8 cellular contexts compared by ENCODE assay signal in genomic region chr12:121466800-121467637, GRCh38.
A peak's percentile ranks its signal among the peaks of the same experiment; 100 is the strongest.
DNase-seq lines count a peak whose midpoint lies in the region; ATAC-seq and TF ChIP-seq lines count a peak whose summit lies in the region.

No MANE protein-coding gene starts in this region.

- H3K4me1 ChIP-seq in mesenchymal stem cell (ENCODE audit: control insufficient read depth, insufficient read depth, low read depth, low read length) = peaks cover 6% of the 10 kb centered on the region

- no peak overlapping the region for H2BK12ac ChIP-seq in mesenchymal stem cell (ENCODE audit: low read length in 2 of 2)

- DNase-seq in GM19240 (ENCODE audit: insufficient read length, low spot score) (peak; percentile 82), NCI-H69 (lab: John Stamatoyannopoulos, UW) (peak; percentile 98), mesenchymal stem cell (peak; percentile 85)
- peak; percentile 91 for DNase-seq in activated CD4-positive, alpha-beta memory T cell treated with anti-CD3 and anti-CD28 coated beads, Interleukin-2, amount 10 ng/mL, durations not matched to agents 7 days and 5 days
- DNase-seq in effector CD4-positive, alpha-beta T cell = peak; percentile 81
- peak; percentile 76 for DNase-seq in stimulated activated CD8-positive, alpha-beta memory T cell treated with anti-CD3 and anti-CD28 coated beads, Interleukin-12 subunit alpha, Interleukin-12 subunit beta, amount 100 ng/mL, for 1 hour (ENCODE audit: low read depth)

- H2BK120ac ChIP-seq in mesenchymal stem cell (ENCODE audit: low read depth, low read length) = no peak overlapping the region

- no peak overlapping the region for H2AK5ac ChIP-seq in mesenchymal stem cell (ENCODE audit: low read length, severe bottlenecking)

- 2% methylated on average over 83 of the region's 138 CpGs for WGBS in mesenchymal stem cell

- H3K23ac ChIP-seq in mesenchymal stem cell (ENCODE audit: low read length in 2 of 2) = no peak overlapping the region

- H3K4me3 ChIP-seq in mesenchymal stem cell (ENCODE audit: insufficient read depth in 1 of 2, low read depth in 1 of 2, low read length in 2 of 2) = peak overlapping the region; percentile 76 to 83

- H3K36me3 ChIP-seq in mesenchymal stem cell (ENCODE audit: control insufficient read depth in 1 of 2, insufficient read depth in 2 of 2, low read depth in 1 of 2, low read length in 2 of 2) = peaks cover 0 to 5% of the 10 kb centered on the region in 2 experiments

- H3K9me3 Mint-ChIP-seq in activated CD4-positive, alpha-beta memory T cell treated with anti-CD3 and anti-CD28 coated beads, Interleukin-2, amount 10 ng/mL, durations not matched to agents 7 days and 5 days = no peaks in the 10 kb centered on the region

- peaks cover 11% of the 10 kb centered on the region for H3K36me3 Mint-ChIP-seq in activated CD4-positive, alpha-beta memory T cell treated with anti-CD3 and anti-CD28 coated beads, Interleukin-2, amount 10 ng/mL, durations not matched to agents 7 days and 5 days (ENCODE audit: low read depth)

- POLR2A ChIA-PET in activated CD4-positive, alpha-beta memory T cell treated with anti-CD3 and anti-CD28 coated beads, Interleukin-2, amount 10 ng/mL, durations not matched to agents 7 days and 5 days (lab: Charles Lee) = interaction anchor here (0.6 to 1.7 kb wide), 2 partner anchors 160 to 886 kb away, joined by 3 to 6 read pairs; no protein-coding TSS in a partner anchor

- peak overlapping the region; percentile 96 for H3K4me2 ChIP-seq in mesenchymal stem cell (ENCODE audit: low read length, poor library complexity, severe bottlenecking)

- H4K8ac ChIP-seq in mesenchymal stem cell (ENCODE audit: low read length) = peak overlapping the region; percentile 46

- H2BK5ac ChIP-seq in mesenchymal stem cell (ENCODE audit: low read depth, low read length, poor library complexity, severe bottlenecking) = peak overlapping the region; percentile 59

- H3K4me1 Mint-ChIP-seq in activated CD4-positive, alpha-beta memory T cell treated with anti-CD3 and anti-CD28 coated beads, Interleukin-2, amount 10 ng/mL, durations not matched to agents 7 days and 5 days = peaks cover 32% of the 10 kb centered on the region

- H3K14ac ChIP-seq in mesenchymal stem cell (ENCODE audit: low read length in 2 of 2) = peak overlapping the region in 1 of 2 experiments; percentile 3

- H3K9ac ChIP-seq in mesenchymal stem cell (ENCODE audit: low read length) = peak overlapping the region; percentile 68

- peak overlapping the region; percentile 58 for H2AFZ ChIP-seq in mesenchymal stem cell (ENCODE audit: low read depth, low read length)

- H3K27ac ChIP-seq in C4-2B (peak overlapping the region; percentile 82), mesenchymal stem cell (ENCODE audit: low read length, poor library complexity, severe bottlenecking) (no peak overlapping the region)

- no peaks in the 10 kb centered on the region for H3K27me3 ChIP-seq in mesenchymal stem cell (ENCODE audit: control insufficient read depth in 1 of 2, insufficient read depth in 1 of 2, low read length in 2 of 2)

- no peaks in the 10 kb centered on the region for H3K9me3 ChIP-seq in mesenchymal stem cell (ENCODE audit: control insufficient read depth, low read length)

- TF ChIP-seq CTCF in C4-2B (conservative IDR thresholded peaks at IDR 0.05) = no peak

- H3K27me3 Mint-ChIP-seq in activated CD4-positive, alpha-beta memory T cell treated with anti-CD3 and anti-CD28 coated beads, Interleukin-2, amount 10 ng/mL, durations not matched to agents 7 days and 5 days = no peaks in the 10 kb centered on the region

- H2BK15ac ChIP-seq in mesenchymal stem cell (ENCODE audit: low read depth, poor library complexity, severe bottlenecking) = peak overlapping the region; percentile 87

- peak overlapping the region in 1 of 2 experiments; percentile 46 for H3K18ac ChIP-seq in mesenchymal stem cell (ENCODE audit: low read depth in 1 of 2, low read length in 2 of 2)

- H3K4me3 Mint-ChIP-seq in activated CD4-positive, alpha-beta memory T cell treated with anti-CD3 and anti-CD28 coated beads, Interleukin-2, amount 10 ng/mL, durations not matched to agents 7 days and 5 days = no peak overlapping the region

- no peak overlapping the region for H4K91ac ChIP-seq in mesenchymal stem cell (ENCODE audit: low read length)

- H3K79me1 ChIP-seq in mesenchymal stem cell (replicated peaks; ENCODE audit: low read length, poor library complexity, severe bottlenecking) = peaks cover 19% of the 10 kb centered on the region

- CTCF ChIA-PET in activated CD4-positive, alpha-beta memory T cell treated with anti-CD3 and anti-CD28 coated beads, Interleukin-2, amount 10 ng/mL, durations not matched to agents 7 days and 5 days (lab: Charles Lee) = interaction anchor here (1.0 to 2.2 kb wide), 3 partner anchors 11 to 27 kb away, joined by 3 to 22 read pairs (median 3); no protein-coding TSS in a partner anchor

- peak; percentile 82 for ATAC-seq in HG03439 (IDR thresholded peaks at IDR 0.05; ENCODE audit: unreplicated experiment)

- no peak overlapping the region for H3K27ac Mint-ChIP-seq in activated CD4-positive, alpha-beta memory T cell treated with anti-CD3 and anti-CD28 coated beads, Interleukin-2, amount 10 ng/mL, durations not matched to agents 7 days and 5 days

- peak overlapping the region; percentile 58 to 64 for H3K4ac ChIP-seq in mesenchymal stem cell (ENCODE audit: low read depth in 1 of 2, low read length in 2 of 2)
